27 cellular contexts compared by ENCODE assay signal in genomic region chr4:72959411-72959810, GRCh38.
"Had no signal": no experiment of that assay in that cellular context is flagged by ENCODE, and none has a peak within 500 bp of the region (broad histone marks: within the 10 kb centered on the region; RNA-seq: fewer than 3 reads in every experiment).

No MANE protein-coding gene starts in this region.

- H3K27me3 Mint-ChIP-seq: type B pancreatic cell had no signal

- H3K4me3 Mint-ChIP-seq: stimulated activated effector memory CD8-positive, alpha-beta T cell treated with anti-CD3 and anti-CD28 coated beads, Interleukin-12 subunit alpha, Interleukin-12 subunit beta, amount 100 ng/mL, for 72 hours; stimulated activated memory B cell treated with anti-CD40 and anti-IgM and Interleukin-4, amounts not matched to agents 10 μg/mL and 1 μg/mL and 100 μg/mL, for 72 hours; stimulated activated naive B cell treated with anti-CD40 and anti-IgM and Interleukin-4, amounts not matched to agents 10 μg/mL and 1 μg/mL and 100 μg/mL, for 72 hours; stimulated activated naive CD8-positive, alpha-beta T cell treated with anti-CD3 and anti-CD28 coated beads, Interleukin-15, amount 100 ng/mL, for 72 hours; stimulated activated naive CD8-positive, alpha-beta T cell treated with anti-CD3 and anti-CD28 coated beads, Interleukin-15, Interleukin-2, amounts not matched to agents 100 ng/mL and 50 ng/mL, for 24 hours; type B pancreatic cell had no signal

- H3K4me1 Mint-ChIP-seq: stimulated activated effector memory CD8-positive, alpha-beta T cell treated with anti-CD3 and anti-CD28 coated beads, Interleukin-12 subunit alpha, Interleukin-12 subunit beta, amount 100 ng/mL, for 72 hours; stimulated activated memory B cell treated with anti-CD40 and anti-IgM and Interleukin-4, amounts not matched to agents 10 μg/mL and 1 μg/mL and 100 μg/mL, for 72 hours; stimulated activated naive B cell treated with anti-CD40 and anti-IgM and Interleukin-4, amounts not matched to agents 10 μg/mL and 1 μg/mL and 100 μg/mL, for 72 hours; stimulated activated naive CD8-positive, alpha-beta T cell treated with anti-CD3 and anti-CD28 coated beads, Interleukin-15, amount 100 ng/mL, for 72 hours had no signal

- H3K27ac Mint-ChIP-seq: stimulated activated effector memory CD8-positive, alpha-beta T cell treated with anti-CD3 and anti-CD28 coated beads, Interleukin-12 subunit alpha, Interleukin-12 subunit beta, amount 100 ng/mL, for 72 hours; stimulated activated memory B cell treated with anti-CD40 and anti-IgM and Interleukin-4, amounts not matched to agents 10 μg/mL and 1 μg/mL and 100 μg/mL, for 72 hours; stimulated activated naive B cell treated with anti-CD40 and anti-IgM and Interleukin-4, amounts not matched to agents 10 μg/mL and 1 μg/mL and 100 μg/mL, for 72 hours; stimulated activated naive CD8-positive, alpha-beta T cell treated with anti-CD3 and anti-CD28 coated beads, Interleukin-15, amount 100 ng/mL, for 72 hours; stimulated activated naive CD8-positive, alpha-beta T cell treated with anti-CD3 and anti-CD28 coated beads, Interleukin-15, Interleukin-2, amounts not matched to agents 100 ng/mL and 50 ng/mL, for 24 hours; type B pancreatic cell had no signal

- H3K36me3 ChIP-seq: stomach, suprapubic skin, thoracic aorta, thyroid gland, tibial artery, tibial nerve, transverse colon, upper lobe of left lung, upper lobe of right lung, uterus, vagina had no signal

- H3K27me3 ChIP-seq: stomach, suprapubic skin, testis, thyroid gland, tibial artery, tibial nerve, transverse colon, upper lobe of left lung, upper lobe of right lung, uterus, vagina had no signal

- H3K4me1 ChIP-seq: stomach, suprapubic skin, testis, tibial nerve, transverse colon, upper lobe of left lung, upper lobe of right lung, uterus, vagina had no signal

- H3K4me3 ChIP-seq: stomach, suprapubic skin, testis, thoracic aorta, thyroid gland, tibial artery, tibial nerve, transverse colon, upper lobe of left lung, upper lobe of right lung, uterus, vagina had no signal

- DNase-seq: stimulated activated CD4-positive, alpha-beta T cell treated with anti-CD3 and anti-CD28 coated beads, Interleukin-2, amount 100 ng/mL, for 48 hours; stimulated activated CD4-positive, alpha-beta T cell treated with anti-CD3 and anti-CD28 coated beads, Interleukin-4, amount 100 ng/mL, for 1 hour; stimulated activated CD4-positive, alpha-beta T cell treated with anti-CD3 and anti-CD28 coated beads, Interleukin-4, amount 100 ng/mL, for 24 hours; stimulated activated CD4-positive, alpha-beta T cell treated with anti-CD3 and anti-CD28 coated beads, Interleukin-4, amount 100 ng/mL, for 4 hours; stimulated activated CD8-positive, alpha-beta memory T cell treated with anti-CD3 and anti-CD28 coated beads, Interleukin-4, amount 100 ng/mL, for 48 hours; stimulated activated naive B cell treated with anti-CD40 and anti-IgM and Interleukin-4, amounts not matched to agents 10 μg/mL and 1 μg/mL and 100 μg/mL, for 72 hours; stimulated activated naive CD4-positive, alpha-beta T cell; stimulated activated naive CD4-positive, alpha-beta T cell treated with Interleukin-2 at 50 U/mL for 16 hours; stimulated activated naive CD8-positive, alpha-beta T cell treated with anti-CD3 and anti-CD28 coated beads, Interleukin-15, amount 100 ng/mL, for 72 hours; stimulated activated naive CD8-positive, alpha-beta T cell treated with anti-CD3 and anti-CD28 coated beads, Interleukin-15, Interleukin-2, amounts not matched to agents 100 U/mL and 50 U/mL, for 24 hours; stomach; substantia nigra; testis; thyroid gland; tibial artery; transverse colon; upper lobe of left lung; upper lobe of right lung; uterus had no signal

- H3K27ac ChIP-seq: stomach, suprapubic skin, testis, thoracic aorta, thyroid gland, tibial artery, tibial nerve, transverse colon, upper lobe of left lung, upper lobe of right lung, uterus, vagina had no signal

- H3K36me3 Mint-ChIP-seq: stimulated activated effector memory CD8-positive, alpha-beta T cell treated with anti-CD3 and anti-CD28 coated beads, Interleukin-12 subunit alpha, Interleukin-12 subunit beta, amount 100 ng/mL, for 72 hours; stimulated activated memory B cell treated with anti-CD40 and anti-IgM and Interleukin-4, amounts not matched to agents 10 μg/mL and 1 μg/mL and 100 μg/mL, for 72 hours; type B pancreatic cell had no signal

- H3K9me3 ChIP-seq: testis, thyroid gland, tibial artery, upper lobe of right lung, uterus, vagina had no signal
